Comparison of ENCODE assay signal across 9 cellular contexts in genomic region chr14:79044894-79045624, GRCh38.
DNase-seq lines count a peak whose midpoint lies in the region; TF ChIP-seq lines count a peak whose summit lies in the region.
"Had no signal": no experiment of that assay in that cellular context is flagged by ENCODE, and none has a peak within 500 bp of the region (broad histone marks: within the 10 kb centered on the region; RNA-seq: fewer than 3 reads in every experiment).

No MANE protein-coding gene starts in this region.

- H3K36me3 ChIP-seq in parathyroid adenoma (ENCODE audit: control insufficient read depth, insufficient read depth, low read length) (no peaks in the 10 kb centered on the region), thyroid gland (no peaks in the 10 kb centered on the region), ovary (no peaks in the 10 kb centered on the region)

- no peak overlapping the region for H3K9ac ChIP-seq in parathyroid adenoma

- H3K4me1 ChIP-seq in parathyroid adenoma (peaks cover 37% of the 10 kb centered on the region), thyroid gland (no peaks in the 10 kb centered on the region), ovary (ENCODE audit: insufficient read depth) (no peaks in the 10 kb centered on the region)

- intact Hi-C loops in thyroid gland (cut with DNase I) (no loop called here), ovary (cut with DNase I) (no loop called here)

- H2AFZ ChIP-seq in parathyroid adenoma, result peak overlapping the region; percentile 71

- H3K4me2 ChIP-seq in parathyroid adenoma (ENCODE audit: low read length), result no peak overlapping the region

- DNase-seq in GM03348 (ENCODE audit: low spot score) (peak; percentile 33), NCI-H460 (ENCODE audit: extremely low read depth, low read depth) (peak; percentile 2), epithelial cell of prostate (ENCODE audit: low read depth, low spot score) (peak; percentile 98), NCI-H82 (lab: John Stamatoyannopoulos, UW) (no peak), NCI-H510A treated with DMSO at 0.1 percent for 48 hours (lab: John Stamatoyannopoulos, UW) (no peak), thyroid gland (no peak), ovary (no peak)
- DNase-seq: glutamatergic neuron had no signal

- no peak for TF ChIP-seq CTCF in parathyroid adenoma (IDR thresholded peaks at IDR 0.05)
- TF ChIP-seq CTCF in thyroid gland (IDR thresholded peaks at IDR 0.05), result no peak
- TF ChIP-seq CTCF in ovary (IDR thresholded peaks at IDR 0.05), result no peak

- no peak for TF ChIP-seq EP300 in ovary (IDR thresholded peaks at IDR 0.05)

- H3K4me3 ChIP-seq in parathyroid adenoma (ENCODE audit: low read depth, low read length) (no peak overlapping the region), thyroid gland (replicated peaks in 1 of 3) (no peak overlapping the region), ovary (no peak overlapping the region)

- H3K27ac ChIP-seq in epithelial cell of prostate (peak overlapping the region; percentile 34), parathyroid adenoma (peak overlapping the region; percentile 84), thyroid gland (no peak overlapping the region), ovary (no peak overlapping the region)

- 73 to 74% methylated on average over 8 of the region's 8 CpGs for whole genome bisulfite sequencing in thyroid gland, 2 donors
- WGBS in ovary, 3 donors, result 32 to 40% (median 32%) methylated on average over 8 of the region's 8 CpGs

- TF ChIP-seq POLR2A in thyroid gland (IDR thresholded peaks at IDR 0.05) (no peak), ovary (IDR thresholded peaks at IDR 0.05) (no peak)

- H3K9me3 ChIP-seq in parathyroid adenoma (ENCODE audit: control insufficient read depth, low read length) (no peaks in the 10 kb centered on the region), thyroid gland (no peaks in the 10 kb centered on the region), ovary (no peaks in the 10 kb centered on the region)

- no peaks in the 10 kb centered on the region for H3K79me2 ChIP-seq in parathyroid adenoma

- H3K27me3 ChIP-seq in parathyroid adenoma (ENCODE audit: control insufficient read depth, insufficient read depth, low read length) (no peaks in the 10 kb centered on the region), thyroid gland (no peaks in the 10 kb centered on the region), ovary (no peaks in the 10 kb centered on the region)

Comparison
In these comparisons a context has a peak if more than half of its experiments do, and no peak if none do; other contexts are left out.
1. DNase-seq: peak in GM03348 (single experiment), NCI-H460 (single experiment) and epithelial cell of prostate (single experiment); none in NCI-H82 (single experiment), NCI-H510A treated with DMSO at 0.1 percent for 48 hours (single experiment), thyroid gland (0 of 2) and ovary (0 of 5).
2. H3K27ac ChIP-seq: peak in epithelial cell of prostate (single experiment) and parathyroid adenoma (single experiment); none in thyroid gland (0 of 3) and ovary (0 of 2).